1 cellular context compared by ENCODE assay signal in the genomic region with DNA sequence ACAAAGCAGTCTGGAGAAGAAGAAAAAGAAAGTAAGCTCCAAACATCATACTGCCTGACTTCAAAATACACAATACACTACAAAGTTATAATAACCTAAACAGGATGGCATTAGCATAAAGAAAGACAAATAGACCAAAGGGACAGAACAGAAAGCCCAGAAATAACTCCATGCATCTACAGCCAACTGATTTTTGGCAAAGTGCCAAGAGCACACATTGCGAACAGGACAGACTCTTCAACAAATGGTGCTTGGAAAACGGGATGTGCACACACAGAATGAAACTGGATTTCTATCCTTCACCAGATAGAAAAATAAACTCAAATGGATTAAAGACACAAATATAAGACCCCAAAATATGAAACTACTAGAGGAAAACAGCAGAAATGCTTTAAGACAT.
TF ChIP-seq lines count a peak whose summit lies in the region.

No MANE protein-coding gene starts in this region.

TF ChIP-seq in Ishikawa, 13 proteins besides CTCF, POLR2A, EP300 and RAD21:
- TF ChIP-seq, protein P1, sequence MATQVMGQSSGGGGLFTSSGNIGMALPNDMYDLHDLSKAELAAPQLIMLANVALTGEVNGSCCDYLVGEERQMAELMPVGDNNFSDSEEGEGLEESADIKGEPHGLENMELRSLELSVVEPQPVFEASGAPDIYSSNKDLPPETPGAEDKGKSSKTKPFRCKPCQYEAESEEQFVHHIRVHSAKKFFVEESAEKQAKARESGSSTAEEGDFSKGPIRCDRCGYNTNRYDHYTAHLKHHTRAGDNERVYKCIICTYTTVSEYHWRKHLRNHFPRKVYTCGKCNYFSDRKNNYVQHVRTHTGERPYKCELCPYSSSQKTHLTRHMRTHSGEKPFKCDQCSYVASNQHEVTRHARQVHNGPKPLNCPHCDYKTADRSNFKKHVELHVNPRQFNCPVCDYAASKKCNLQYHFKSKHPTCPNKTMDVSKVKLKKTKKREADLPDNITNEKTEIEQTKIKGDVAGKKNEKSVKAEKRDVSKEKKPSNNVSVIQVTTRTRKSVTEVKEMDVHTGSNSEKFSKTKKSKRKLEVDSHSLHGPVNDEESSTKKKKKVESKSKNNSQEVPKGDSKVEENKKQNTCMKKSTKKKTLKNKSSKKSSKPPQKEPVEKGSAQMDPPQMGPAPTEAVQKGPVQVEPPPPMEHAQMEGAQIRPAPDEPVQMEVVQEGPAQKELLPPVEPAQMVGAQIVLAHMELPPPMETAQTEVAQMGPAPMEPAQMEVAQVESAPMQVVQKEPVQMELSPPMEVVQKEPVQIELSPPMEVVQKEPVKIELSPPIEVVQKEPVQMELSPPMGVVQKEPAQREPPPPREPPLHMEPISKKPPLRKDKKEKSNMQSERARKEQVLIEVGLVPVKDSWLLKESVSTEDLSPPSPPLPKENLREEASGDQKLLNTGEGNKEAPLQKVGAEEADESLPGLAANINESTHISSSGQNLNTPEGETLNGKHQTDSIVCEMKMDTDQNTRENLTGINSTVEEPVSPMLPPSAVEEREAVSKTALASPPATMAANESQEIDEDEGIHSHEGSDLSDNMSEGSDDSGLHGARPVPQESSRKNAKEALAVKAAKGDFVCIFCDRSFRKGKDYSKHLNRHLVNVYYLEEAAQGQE (IDR thresholded peaks at IDR 0.05; ENCODE audit: low read depth): no peak
- no peak for TF ChIP-seq EGR1 (IDR thresholded peaks at IDR 0.05)
- TF ChIP-seq NFIC (IDR thresholded peaks at IDR 0.05): peak; percentile 81
